1 cellular context compared by ENCODE assay signal in genomic region chr1:1942753-1943656, GRCh38.
TF ChIP-seq lines count a peak whose summit lies in the region.

No MANE protein-coding gene starts in this region.

TF ChIP-seq in HepG2, 621 proteins besides CTCF, POLR2A, EP300 and RAD21 (continued from another document and continues in another):
- peak; percentile 70; the same call in 1 of the 2 replicates for TF ChIP-seq ZHX1 (CRISPR knock-in tag; IDR thresholded peaks at IDR 0.05; ENCODE audit: low read depth)
- peak; percentile 76; the same call in 1 of the 2 replicates for TF ChIP-seq ZNF337 (CRISPR knock-in tag; IDR thresholded peaks at IDR 0.05; ENCODE audit: borderline replicate concordance, low read depth)
- no peak for TF ChIP-seq FOXO4 (CRISPR knock-in tag; conservative IDR thresholded peaks at IDR 0.05)
- peak; percentile 81 for TF ChIP-seq ZBTB20 (CRISPR knock-in tag; IDR thresholded peaks at IDR 0.05; ENCODE audit: borderline replicate concordance, low read depth)
- peak; percentile 51 for TF ChIP-seq BORCS8-MEF2B (CRISPR knock-in tag; IDR thresholded peaks at IDR 0.05)
- TF ChIP-seq NFKB2 (CRISPR knock-in tag; IDR thresholded peaks at IDR 0.05; ENCODE audit: borderline replicate concordance), result peak; percentile 77; the same call in 1 of the 2 replicates
- TF ChIP-seq HMG20A (CRISPR knock-in tag; IDR thresholded peaks at IDR 0.05; ENCODE audit: borderline replicate concordance), result no peak; the same call in 1 of the 2 replicates
- TF ChIP-seq YEATS2 (CRISPR knock-in tag; IDR thresholded peaks at IDR 0.05; ENCODE audit: borderline replicate concordance), result peak; percentile 35; the same call in 1 of the 2 replicates
- no peak for TF ChIP-seq NFE2L2 (IDR thresholded peaks at IDR 0.05; ENCODE audit: low read length)
- no peak for TF ChIP-seq TRIM24 (CRISPR knock-in tag; IDR thresholded peaks at IDR 0.05)
- peak; percentile 59; the same call in 1 of the 2 replicates for TF ChIP-seq ZBTB42 (CRISPR knock-in tag; IDR thresholded peaks at IDR 0.05)
- no peak for TF ChIP-seq ARNT (IDR thresholded peaks at IDR 0.05)
- peak; percentile 48 for TF ChIP-seq ZNF563 (CRISPR knock-in tag; IDR thresholded peaks at IDR 0.05)
- TF ChIP-seq ZNF256 (CRISPR knock-in tag; conservative IDR thresholded peaks at IDR 0.05), result 0 out of 2 replicates have a peak, but pooled peaks have one; percentile 28
- no peak; the same call in 1 of the 2 replicates for TF ChIP-seq RORA (CRISPR knock-in tag; IDR thresholded peaks at IDR 0.05)
- no peak for TF ChIP-seq BRF2 (CRISPR knock-in tag; IDR thresholded peaks at IDR 0.05)
- TF ChIP-seq SAP130 (CRISPR knock-in tag; IDR thresholded peaks at IDR 0.05; ENCODE audit: low read depth), result peak; percentile 94
- TF ChIP-seq ATM (IDR thresholded peaks at IDR 0.05; ENCODE audit: borderline replicate concordance), result no peak
- TF ChIP-seq ZNF639 (CRISPR knock-in tag; conservative IDR thresholded peaks at IDR 0.05), result 0 out of 2 replicates have a peak, but pooled peaks have one; percentile 26
- no peak; the same call in 1 of the 2 replicates for TF ChIP-seq AHR (CRISPR knock-in tag; IDR thresholded peaks at IDR 0.05)
- TF ChIP-seq ZNF362 (CRISPR knock-in tag; IDR thresholded peaks at IDR 0.05; ENCODE audit: borderline replicate concordance), result no peak; the same call in 1 of the 2 replicates
- no peak for TF ChIP-seq ZNF703 (CRISPR knock-in tag; IDR thresholded peaks at IDR 0.05; ENCODE audit: borderline replicate concordance)
- peak; percentile 71 for TF ChIP-seq ARID5B (CRISPR knock-in tag; IDR thresholded peaks at IDR 0.05)
- peak; percentile 62; the same call in 1 of the 3 replicates for TF ChIP-seq MXI1 (IDR thresholded peaks at IDR 0.05; ENCODE audit: borderline replicate concordance, low read depth, low read length)
- no peak; the same call in 1 of the 2 replicates for TF ChIP-seq MXD3 (CRISPR knock-in tag; IDR thresholded peaks at IDR 0.05)
- TF ChIP-seq FOXP1 (IDR thresholded peaks at IDR 0.05), result no peak
- TF ChIP-seq FOXP1 (CRISPR knock-in tag; IDR thresholded peaks at IDR 0.05), result no peak; the same call in 1 of the 2 replicates
- no peak; the same call in 1 of the 2 replicates for TF ChIP-seq TBP (CRISPR knock-in tag; IDR thresholded peaks at IDR 0.05)
- TF ChIP-seq IKZF4 (CRISPR knock-in tag; IDR thresholded peaks at IDR 0.05; ENCODE audit: borderline replicate concordance, low read depth, not compliant biosample characterization), result no peak
- no peak for TF ChIP-seq SCMH1 (CRISPR knock-in tag; IDR thresholded peaks at IDR 0.05; ENCODE audit: borderline replicate concordance)
- peak; percentile 86; the same call in 1 of the 2 replicates for TF ChIP-seq SPEN (CRISPR knock-in tag; IDR thresholded peaks at IDR 0.05; ENCODE audit: low read depth)
- no peak for TF ChIP-seq HOXA7 (CRISPR knock-in tag; IDR thresholded peaks at IDR 0.05)
- TF ChIP-seq U2AF2 (IDR thresholded peaks at IDR 0.05; ENCODE audit: low read depth, low read length), result 0 out of 2 replicates have a peak, but pooled peaks have one; percentile 25
- no peak for TF ChIP-seq ZNF850 (CRISPR knock-in tag; conservative IDR thresholded peaks at IDR 0.05)
- TF ChIP-seq POGK (CRISPR knock-in tag; conservative IDR thresholded peaks at IDR 0.05), result peak; percentile 91
- TF ChIP-seq HNRNPH1 (optimal IDR thresholded peaks at IDR 0.05; ENCODE audit: low read depth, low read length), result no peak
- no peak; the same call in 1 of the 2 replicates for TF ChIP-seq KAT7 (CRISPR knock-in tag; IDR thresholded peaks at IDR 0.05; ENCODE audit: borderline replicate concordance)
- TF ChIP-seq ZNF747 (CRISPR knock-in tag; IDR thresholded peaks at IDR 0.05; ENCODE audit: borderline replicate concordance), result peak; percentile 96; the same call in 1 of the 2 replicates
- peak; percentile 39; the same call in 1 of the 2 replicates for TF ChIP-seq NRL (CRISPR knock-in tag; IDR thresholded peaks at IDR 0.05; ENCODE audit: borderline replicate concordance)
- TF ChIP-seq SP140L (CRISPR knock-in tag; IDR thresholded peaks at IDR 0.05; ENCODE audit: borderline replicate concordance), result no peak
- TF ChIP-seq PCBP1 (IDR thresholded peaks at IDR 0.05; ENCODE audit: borderline replicate concordance, low read depth, low read length), result no peak
- TF ChIP-seq ZNF33A (CRISPR knock-in tag; IDR thresholded peaks at IDR 0.05; ENCODE audit: borderline replicate concordance), result no peak
- no peak for TF ChIP-seq SMARCE1 (IDR thresholded peaks at IDR 0.05; ENCODE audit: borderline replicate concordance)
- TF ChIP-seq ZNF749 (CRISPR knock-in tag; IDR thresholded peaks at IDR 0.05; ENCODE audit: borderline replicate concordance), result peak; percentile 51; the same call in 1 of the 2 replicates
- no peak for TF ChIP-seq ZNF510 (CRISPR knock-in tag; IDR thresholded peaks at IDR 0.05; ENCODE audit: low read depth)
- TF ChIP-seq ZNF136 (CRISPR knock-in tag; IDR thresholded peaks at IDR 0.05; ENCODE audit: low read depth), result no peak
- no peak for TF ChIP-seq ZNF432 (CRISPR knock-in tag; IDR thresholded peaks at IDR 0.05; ENCODE audit: borderline replicate concordance)
- peak; percentile 62; the same call in 1 of the 2 replicates for TF ChIP-seq BCL3 (CRISPR knock-in tag; IDR thresholded peaks at IDR 0.05)
- no peak for TF ChIP-seq EHMT2 (IDR thresholded peaks at IDR 0.05; ENCODE audit: borderline replicate concordance, low read depth, low read length)
